Comparison of ENCODE assay signal across 8 cellular contexts in genomic region chr9:110005521-110005920, GRCh38.
DNase-seq lines count a peak whose midpoint lies in the region; ATAC-seq and TF ChIP-seq lines count a peak whose summit lies in the region.
"Not testable (repeated sequence)": the region's sequence is repeated elsewhere in the genome, so short reads cannot be mapped to it uniquely, and the experiment has no call there.

No MANE protein-coding gene starts in this region.

- H3K4me1 ChIP-seq in CD4-positive, CD25-positive, alpha-beta regulatory T cell (ENCODE audit: control insufficient read depth, insufficient read depth, low read length, poor library complexity, severe bottlenecking) = peaks cover 16% of the 10 kb centered on the region
- H3K4me1 ChIP-seq in Peyer's patch, lower lobe of right lung: not testable (repeated sequence)

- ATAC-seq in CD4-positive, CD25-positive, alpha-beta regulatory T cell (ENCODE audit: low read depth in 2 of 2); activated CD4-positive, alpha-beta T cell treated with anti-CD3 and anti-CD28 coated beads for 36 hours; activated T-cell treated with anti-CD3 and anti-CD28 coated beads, Interleukin-2, amount 50 U/mL, for 72 hours (replicated peaks in 1 of 2); lower lobe of right lung: not testable (repeated sequence)

- peaks cover 21 to 46% (median 27%) of the 10 kb centered on the region in 4 donors for H3K4me1 Mint-ChIP-seq in CD4-positive, CD25-positive, alpha-beta regulatory T cell
- peaks cover 21% of the 10 kb centered on the region for H3K4me1 Mint-ChIP-seq in activated CD4-positive, alpha-beta T cell treated with anti-CD3 and anti-CD28 coated beads for 36 hours
- peaks cover 21% of the 10 kb centered on the region for H3K4me1 Mint-ChIP-seq in activated T-cell treated with anti-CD3 and anti-CD28 coated beads, Interleukin-2, amount 50 U/mL, for 72 hours (ENCODE audit: low read depth)
- H3K4me1 Mint-ChIP-seq in activated naive CD8-positive, alpha-beta T cell (ENCODE audit: low read depth) = peaks cover 19% of the 10 kb centered on the region

- H3K36me3 Mint-ChIP-seq in CD4-positive, CD25-positive, alpha-beta regulatory T cell = peaks cover 19% of the 10 kb centered on the region
- peaks cover 21% of the 10 kb centered on the region for H3K36me3 Mint-ChIP-seq in activated CD4-positive, alpha-beta T cell treated with anti-CD3 and anti-CD28 coated beads for 36 hours (ENCODE audit: low read depth)
- peaks cover 19 to 25% of the 10 kb centered on the region in 2 donors for H3K36me3 Mint-ChIP-seq in activated T-cell treated with anti-CD3 and anti-CD28 coated beads, Interleukin-2, amount 50 U/mL, for 72 hours (ENCODE audit: insufficient read depth in 2 of 2)
- H3K36me3 Mint-ChIP-seq in activated naive CD8-positive, alpha-beta T cell = not testable (repeated sequence)

- H3K27me3 Mint-ChIP-seq in CD4-positive, CD25-positive, alpha-beta regulatory T cell = peaks cover 10% of the 10 kb centered on the region
- H3K27me3 Mint-ChIP-seq in activated CD4-positive, alpha-beta T cell treated with anti-CD3 and anti-CD28 coated beads for 36 hours; activated T-cell treated with anti-CD3 and anti-CD28 coated beads, Interleukin-2, amount 50 U/mL, for 72 hours (ENCODE audit: low read depth); activated naive CD8-positive, alpha-beta T cell: not testable (repeated sequence)

- intact Hi-C loops in activated CD4-positive, alpha-beta T cell treated with anti-CD3 and anti-CD28 coated beads for 36 hours (cut with DNase I, micrococcal nuclease); lower lobe of right lung (cut with DNase I): not testable (repeated sequence)

- H3K27ac ChIP-seq in CD4-positive, CD25-positive, alpha-beta regulatory T cell (ENCODE audit: insufficient read depth, low read length, poor library complexity, severe bottlenecking); lower lobe of right lung: not testable (repeated sequence)
- peak overlapping the region in 1 of 4 donors; percentile 58 for H3K27ac ChIP-seq in Peyer's patch

- H3K9me3 Mint-ChIP-seq in CD4-positive, CD25-positive, alpha-beta regulatory T cell = peaks cover 3 to 66% (median 18%) of the 10 kb centered on the region in 7 donors
- H3K9me3 Mint-ChIP-seq in activated CD4-positive, alpha-beta T cell treated with anti-CD3 and anti-CD28 coated beads for 36 hours (ENCODE audit: low read depth) = peaks cover 20% of the 10 kb centered on the region
- H3K9me3 Mint-ChIP-seq in activated T-cell treated with anti-CD3 and anti-CD28 coated beads, Interleukin-2, amount 50 U/mL, for 72 hours = peaks cover 13% of the 10 kb centered on the region in 2 donors
- not testable (repeated sequence) for H3K9me3 Mint-ChIP-seq in activated naive CD8-positive, alpha-beta T cell (ENCODE audit: low read depth)

- not testable (repeated sequence) for TF ChIP-seq POLR2A in Peyer's patch (IDR thresholded peaks at IDR 0.05)

- peaks cover 0 to 11% of the 10 kb centered on the region in 2 experiments for H3K9me3 ChIP-seq in CD4-positive, CD25-positive, alpha-beta regulatory T cell (ENCODE audit: control insufficient read depth in 2 of 2, low read length in 2 of 2)
- H3K9me3 ChIP-seq in Peyer's patch, lower lobe of right lung: not testable (repeated sequence)

- not testable (repeated sequence) for TF ChIP-seq CTCF in Peyer's patch (IDR thresholded peaks at IDR 0.05); lower lobe of right lung (IDR thresholded peaks at IDR 0.05)

- not testable (repeated sequence) for H3K27me3 ChIP-seq in CD4-positive, CD25-positive, alpha-beta regulatory T cell (ENCODE audit: control insufficient read depth, insufficient read depth, low read length); H7 (ENCODE audit: control insufficient read depth, insufficient read depth, low read length); Peyer's patch; lower lobe of right lung (ENCODE audit: low read depth)

- peak overlapping the region; percentile 23 to 79 (median 72) for H3K4me3 Mint-ChIP-seq in CD4-positive, CD25-positive, alpha-beta regulatory T cell
- not testable (repeated sequence) for H3K4me3 Mint-ChIP-seq in activated CD4-positive, alpha-beta T cell treated with anti-CD3 and anti-CD28 coated beads for 36 hours
- H3K4me3 Mint-ChIP-seq in activated T-cell treated with anti-CD3 and anti-CD28 coated beads, Interleukin-2, amount 50 U/mL, for 72 hours = peak overlapping the region; percentile 51 to 62
- H3K4me3 Mint-ChIP-seq in activated naive CD8-positive, alpha-beta T cell = peak overlapping the region; percentile 33

- CTCF ChIA-PET in activated CD4-positive, alpha-beta T cell treated with anti-CD3 and anti-CD28 coated beads for 36 hours (lab: Charles Lee) = interaction anchor here (0.9 kb wide), 1 partner anchor 36 kb away, joined by 3 read pairs; no protein-coding TSS in a partner anchor

- DNase-seq in CD4-positive, CD25-positive, alpha-beta regulatory T cell = peak in 1 of 3 donors; percentile 73
- DNase-seq in H7 = not testable (repeated sequence)
- peak in 2 of 3 donors; percentile 64 to 75 for DNase-seq in Peyer's patch
- DNase-seq in activated CD4-positive, alpha-beta T cell treated with anti-CD3 and anti-CD28 coated beads for 36 hours = peak; percentile 36
- DNase-seq in activated T-cell treated with anti-CD3 and anti-CD28 coated beads, Interleukin-2, amount 50 U/mL, for 72 hours = peak; percentile 32 to 36
- peak; percentile 49 for DNase-seq in lower lobe of right lung
- DNase-seq in stimulated activated naive CD4-positive, alpha-beta T cell (lab: John Stamatoyannopoulos, UW) = peak in 4 of 6 experiments; percentile 1 to 64 (median 43)

- H3K4me3 ChIP-seq in CD4-positive, CD25-positive, alpha-beta regulatory T cell (ENCODE audit: low read depth, low read length) = peak overlapping the region; percentile 32
- peak overlapping the region; percentile 1; the same call in 1 of the 2 replicates for H3K4me3 ChIP-seq in H7 (ENCODE audit: insufficient read depth, low read depth, low read length)
- not testable (repeated sequence) for H3K4me3 ChIP-seq in Peyer's patch, lower lobe of right lung

- not testable (repeated sequence) for H3K36me3 ChIP-seq in CD4-positive, CD25-positive, alpha-beta regulatory T cell (ENCODE audit: control insufficient read depth, insufficient read depth, low read length); H7 (replicated peaks; ENCODE audit: control insufficient read depth, insufficient read depth, low read length); Peyer's patch; lower lobe of right lung

- H3K27ac Mint-ChIP-seq in CD4-positive, CD25-positive, alpha-beta regulatory T cell = peak overlapping the region; percentile 88 to 92 (median 89)
- H3K27ac Mint-ChIP-seq in activated CD4-positive, alpha-beta T cell treated with anti-CD3 and anti-CD28 coated beads for 36 hours = peak overlapping the region; percentile 63
- H3K27ac Mint-ChIP-seq in activated T-cell treated with anti-CD3 and anti-CD28 coated beads, Interleukin-2, amount 50 U/mL, for 72 hours; activated naive CD8-positive, alpha-beta T cell: not testable (repeated sequence)

- POLR2A ChIA-PET in activated CD4-positive, alpha-beta T cell treated with anti-CD3 and anti-CD28 coated beads for 36 hours (lab: Charles Lee) = not testable (repeated sequence)
